ENCODE assay signal across 14 cellular contexts in the genomic region with DNA sequence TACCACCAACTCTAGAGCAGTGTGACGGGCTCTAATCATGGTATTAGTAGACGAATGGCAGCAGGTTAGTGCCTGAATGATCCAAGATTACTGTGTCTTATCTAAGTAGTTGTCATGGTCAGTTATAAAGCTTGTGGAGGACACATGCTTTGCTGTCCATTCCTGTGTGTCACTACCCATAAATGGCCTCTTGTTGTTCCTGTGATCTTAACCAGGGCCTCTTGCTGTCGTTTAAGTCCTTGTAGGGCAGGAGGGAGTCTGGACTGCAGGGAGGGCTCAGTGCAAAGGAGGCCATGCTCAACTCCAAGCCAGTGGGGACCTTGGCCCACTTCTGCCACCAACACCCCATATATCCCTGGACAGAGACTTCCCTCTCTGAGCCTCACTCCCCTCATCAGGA.
DNase-seq lines count a peak whose midpoint lies in the region; ATAC-seq and TF ChIP-seq lines count a peak whose summit lies in the region.
"Had no signal": no experiment of that assay in that cellular context is flagged by ENCODE, and none has a peak within 500 bp of the region (broad histone marks: within the 10 kb centered on the region; RNA-seq: fewer than 3 reads in every experiment).

No MANE protein-coding gene starts in this region.

- H2BK120ac ChIP-seq in neuronal stem cell (ENCODE audit: low read depth, low read length): no peak overlapping the region

- H3K4me1 ChIP-seq in heart left ventricle: peaks cover 0 to 9% (median 2%) of the 10 kb centered on the region in 12 donors
- peaks cover 17% of the 10 kb centered on the region for H3K4me1 ChIP-seq in left ventricle myocardium inferior
- peaks cover 8 to 15% of the 10 kb centered on the region in 2 donors for H3K4me1 ChIP-seq in neuronal stem cell (ENCODE audit: control insufficient read depth in 2 of 2, insufficient read depth in 1 of 2, low read depth in 1 of 2, low read length in 2 of 2)
- no peaks in the 10 kb centered on the region for H3K4me1 ChIP-seq in BE2C

- H3K27ac ChIP-seq in heart left ventricle (no peak overlapping the region), left ventricle myocardium inferior (replicated peaks) (peak overlapping the region; percentile 62), neuronal stem cell (replicated peaks; ENCODE audit: low read length) (no peak overlapping the region)

- H3K18ac ChIP-seq in neuronal stem cell (ENCODE audit: low read length): peak overlapping the region; percentile 8

- peak overlapping the region; percentile 8 for H3K23ac ChIP-seq in neuronal stem cell (ENCODE audit: low read depth, low read length, poor library complexity)

- peak; percentile 40 to 66 (median 59) for ATAC-seq in heart left ventricle
- ATAC-seq: HepG2 had no signal

- H3K4ac ChIP-seq in neuronal stem cell (ENCODE audit: low read length): no peak overlapping the region

- intact Hi-C loops in heart left ventricle (cut with DNase I): loop anchor here in 1 of 10 donors (2.0 kb wide), 1 partner anchor 14 kb away; no protein-coding TSS in a partner anchor
- intact Hi-C loops in cardiac septum (cut with DNase I): no loop called here
- intact Hi-C loops in left ventricle myocardium inferior (cut with micrococcal nuclease): no loop called here

- H2BK5ac ChIP-seq in neuronal stem cell (ENCODE audit: low read length): no peak overlapping the region

- H3K4me2 ChIP-seq in neuronal stem cell (ENCODE audit: insufficient read depth, low read length, poor library complexity, severe bottlenecking): no peak overlapping the region

- H2AFZ ChIP-seq in neuronal stem cell (ENCODE audit: low read length): no peak overlapping the region

- no peak overlapping the region for H2AK5ac ChIP-seq in neuronal stem cell (ENCODE audit: low read depth, low read length)

- WGBS in heart left ventricle, 4 donors: 25 to 52% (median 35%) methylated on average over 2 to 3 of the region's 3 CpGs
- WGBS in neuronal stem cell (ENCODE audit: extremely low coverage in 2 of 2, insufficient read length in 2 of 2, insufficient replicate concordance in 1 of 2), 2 donors: no CpG with 5 or more reads among the region's 3 CpGs

- TF ChIP-seq POLR2A in heart left ventricle (IDR thresholded peaks at IDR 0.05): no peak

- H2BK12ac ChIP-seq in neuronal stem cell (ENCODE audit: low read length): no peak overlapping the region

- no peak overlapping the region for H3K4me3 ChIP-seq in heart left ventricle
- H3K4me3 ChIP-seq in left ventricle myocardium inferior: no peak overlapping the region
- H3K4me3 ChIP-seq in neuronal stem cell (ENCODE audit: low read length in 2 of 2): no peak overlapping the region
- H3K4me3 ChIP-seq in BE2C (ENCODE audit: low read depth, low read length): no peak overlapping the region

- no peak overlapping the region for H4K91ac ChIP-seq in neuronal stem cell (ENCODE audit: low read depth, low read length, poor library complexity)

- H3K36me3 ChIP-seq in heart left ventricle: no peaks in the 10 kb centered on the region
- H3K36me3 ChIP-seq in left ventricle myocardium inferior: no peaks in the 10 kb centered on the region
- H3K36me3 ChIP-seq in neuronal stem cell (replicated peaks in 1 of 2; ENCODE audit: control insufficient read depth in 2 of 2, insufficient read depth in 2 of 2, low read length in 2 of 2): no peaks in the 10 kb centered on the region
- H3K36me3 ChIP-seq in BE2C: no peaks in the 10 kb centered on the region

- H3K27me3 ChIP-seq in heart left ventricle: peaks cover 0 to 3% (median 0%) of the 10 kb centered on the region in 9 donors
- H3K27me3 ChIP-seq in left ventricle myocardium inferior (ENCODE audit: low read depth): peaks cover 8% of the 10 kb centered on the region
- H3K27me3 ChIP-seq in neuronal stem cell (ENCODE audit: control insufficient read depth in 3 of 3, insufficient read depth in 3 of 3, low read depth in 1 of 3, low read length in 3 of 3): no peaks in the 10 kb centered on the region
- H3K27me3 ChIP-seq in BE2C: no peaks in the 10 kb centered on the region

- H3K9me3 ChIP-seq in heart left ventricle (no peaks in the 10 kb centered on the region), left ventricle myocardium inferior (replicated peaks) (no peaks in the 10 kb centered on the region), neuronal stem cell (replicated peaks in 1 of 2; ENCODE audit: control insufficient read depth in 2 of 2, insufficient read depth in 1 of 2, low read depth in 1 of 2, low read length in 2 of 2) (no peaks in the 10 kb centered on the region), BE2C (no peaks in the 10 kb centered on the region)

- TF ChIP-seq CTCF in heart left ventricle (IDR thresholded peaks at IDR 0.05) (no peak), left ventricle myocardium inferior (IDR thresholded peaks at IDR 0.05; ENCODE audit: borderline replicate concordance) (no peak), BE2C (IDR thresholded peaks at IDR 0.05; ENCODE audit: low read depth, low read length) (no peak)

- DNase-seq in heart left ventricle (peak in 1 of 5 donors; percentile 1), cardiac septum (ENCODE audit: low spot score) (no peak), left ventricle myocardium inferior (no peak), neuronal stem cell (ENCODE audit: low spot score) (no peak), BE2C (no peak), DMS53 treated with DMSO at 0.1 percent for 48 hours (lab: John Stamatoyannopoulos, UW; ENCODE audit: unreplicated experiment) (no peak)
- DNase-seq in activated T-cell treated with anti-CD3 and anti-CD28 coated beads, Interleukin-2, amount 50 U/mL, for 1 hour: no peak
- DNase-seq: CD4-positive, alpha-beta memory T cell; DMS153; DMS79 treated with DMSO at 0.1 percent for 48 hours; GF-D8; GOT3; H9 had no signal

- no peak overlapping the region for H3K9ac ChIP-seq in neuronal stem cell (ENCODE audit: low read depth, low read length, poor library complexity)

- no peak overlapping the region for H4K8ac ChIP-seq in neuronal stem cell (ENCODE audit: low read depth, low read length)

- no peak overlapping the region for H3K14ac ChIP-seq in neuronal stem cell (ENCODE audit: low read length)

- no peaks in the 10 kb centered on the region for H3K79me1 ChIP-seq in neuronal stem cell (ENCODE audit: low read depth, low read length)

- H2BK15ac ChIP-seq in neuronal stem cell (ENCODE audit: low read length): no peak overlapping the region
